10 cellular contexts compared by ENCODE assay signal in the genomic region with DNA sequence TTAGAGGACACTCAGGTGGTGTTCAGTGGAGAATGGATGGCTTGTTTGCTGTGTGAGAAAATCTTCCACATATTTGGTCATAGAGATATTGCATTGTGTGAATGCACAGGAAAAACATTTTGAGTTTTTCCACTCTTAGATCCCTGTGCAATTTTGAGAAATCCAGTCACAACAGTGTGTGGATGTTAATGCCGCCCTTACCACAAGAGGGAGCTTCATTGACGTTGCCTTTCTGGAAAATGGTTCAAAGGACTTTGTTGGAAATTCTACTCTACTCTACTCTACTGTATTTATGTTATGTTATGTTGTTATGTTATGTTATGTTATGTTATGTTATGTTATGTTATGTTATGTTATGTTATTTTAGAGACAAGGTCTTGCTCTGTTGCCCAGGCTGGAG. TPM values are rescaled to one million over a fixed set of nuclear protein-coding genes. Genes with fewer than 3 reads are reported as not detected.
DNase-seq lines count a peak whose midpoint lies in the region; ATAC-seq and TF ChIP-seq lines count a peak whose summit lies in the region.
"Had no signal": no experiment of that assay in that cellular context is flagged by ENCODE, and none has a peak within 500 bp of the region (broad histone marks: within the 10 kb centered on the region; RNA-seq: fewer than 3 reads in every experiment).

No MANE protein-coding gene starts in this region.

- peaks cover 41% of the 10 kb centered on the region for H3K9me3 Mint-ChIP-seq in activated T-helper 1 cell treated with anti-CD3 and anti-CD28 coated beads, Interleukin-12 subunit alpha, Interleukin-12 subunit beta, Interleukin-2, Interleukin-4 antibody, amounts not matched to agents 30 ng/mL and 10 ng/mL and 1 ng/mL, durations not matched to agents 14 hours and 24 hours and 36 hours

- peaks cover 9% of the 10 kb centered on the region for H3K36me3 ChIP-seq in WERI-Rb-1

- no peak overlapping the region for H3K4me3 Mint-ChIP-seq in activated T-helper 1 cell treated with anti-CD3 and anti-CD28 coated beads, Interleukin-12 subunit alpha, Interleukin-12 subunit beta, Interleukin-2, Interleukin-4 antibody, amounts not matched to agents 30 ng/mL and 10 ng/mL and 1 ng/mL, durations not matched to agents 14 hours and 24 hours and 36 hours
- H3K4me3 Mint-ChIP-seq: IgD-negative memory B cell, memory B cell had no signal

- ATAC-seq in GM21360 (IDR thresholded peaks at IDR 0.05; ENCODE audit: unreplicated experiment) (no peak), omental fat pad (ENCODE audit: low FRiP score) (no peak)

- DNase-seq in AG04449 (ENCODE audit: low read depth, low spot score) (no peak), GM12864 (ENCODE audit: low read depth) (no peak), WERI-Rb-1 (peak; percentile 29), inferior parietal cortex (ENCODE audit: extremely low spot score) (peak; percentile 10), DMS153 (lab: John Stamatoyannopoulos, UW) (no peak), omental fat pad (ENCODE audit: low spot score) (no peak)
- no peak for DNase-seq in activated T-helper 1 cell treated with anti-CD3 and anti-CD28 coated beads, Interleukin-12 subunit alpha, Interleukin-12 subunit beta, Interleukin-2, Interleukin-4 antibody, amounts not matched to agents 30 ng/mL and 10 ng/mL and 1 ng/mL, durations not matched to agents 14 hours and 24 hours and 36 hours (ENCODE audit: low spot score)

- intact Hi-C loops in activated T-helper 1 cell treated with anti-CD3 and anti-CD28 coated beads, Interleukin-12 subunit alpha, Interleukin-12 subunit beta, Interleukin-2, Interleukin-4 antibody, amounts not matched to agents 30 ng/mL and 10 ng/mL and 1 ng/mL, durations not matched to agents 14 hours and 24 hours and 36 hours (cut with micrococcal nuclease): no loop called here

- no peaks in the 10 kb centered on the region for H3K4me1 Mint-ChIP-seq in activated T-helper 1 cell treated with anti-CD3 and anti-CD28 coated beads, Interleukin-12 subunit alpha, Interleukin-12 subunit beta, Interleukin-2, Interleukin-4 antibody, amounts not matched to agents 30 ng/mL and 10 ng/mL and 1 ng/mL, durations not matched to agents 14 hours and 24 hours and 36 hours (ENCODE audit: low read depth)
- H3K4me1 Mint-ChIP-seq: IgD-negative memory B cell, memory B cell had no signal

- peak; percentile 15 for TF ChIP-seq CTCF in AG04449 (IDR thresholded peaks at IDR 0.05; ENCODE audit: insufficient read depth, low read length, missing control alignments)
- TF ChIP-seq CTCF in GM12864 (IDR thresholded peaks at IDR 0.05; ENCODE audit: low read depth, low read length, missing control alignments): peak; percentile 42
- TF ChIP-seq CTCF in WERI-Rb-1 (IDR thresholded peaks at IDR 0.05; ENCODE audit: low read depth, low read length): peak; percentile 61
- TF ChIP-seq CTCF in omental fat pad (IDR thresholded peaks at IDR 0.05): no peak

- H3K4me3 ChIP-seq in AG04449 (ENCODE audit: low read depth, low read length) (no peak overlapping the region), GM12864 (ENCODE audit: low read depth, low read length) (no peak overlapping the region), WERI-Rb-1 (ENCODE audit: low read depth, low read length) (no peak overlapping the region)

- H3K36me3 Mint-ChIP-seq in activated T-helper 1 cell treated with anti-CD3 and anti-CD28 coated beads, Interleukin-12 subunit alpha, Interleukin-12 subunit beta, Interleukin-2, Interleukin-4 antibody, amounts not matched to agents 30 ng/mL and 10 ng/mL and 1 ng/mL, durations not matched to agents 14 hours and 24 hours and 36 hours (ENCODE audit: low read depth): peaks cover 6% of the 10 kb centered on the region

- H3K27me3 ChIP-seq in WERI-Rb-1 (ENCODE audit: insufficient read depth, low read depth, severe bottlenecking): no peaks in the 10 kb centered on the region

- H3K27ac ChIP-seq in WERI-Rb-1: no peak overlapping the region

- H3K27ac Mint-ChIP-seq in activated T-helper 1 cell treated with anti-CD3 and anti-CD28 coated beads, Interleukin-12 subunit alpha, Interleukin-12 subunit beta, Interleukin-2, Interleukin-4 antibody, amounts not matched to agents 30 ng/mL and 10 ng/mL and 1 ng/mL, durations not matched to agents 14 hours and 24 hours and 36 hours: no peak overlapping the region
- H3K27ac Mint-ChIP-seq: IgD-negative memory B cell, memory B cell had no signal

- H3K9me3 ChIP-seq in WERI-Rb-1 (ENCODE audit: severe bottlenecking): peaks cover 4% of the 10 kb centered on the region

- POLR2A ChIA-PET in AG04449 (lab: Yijun Ruan, JAX): no interaction called here

- CTCF ChIA-PET in AG04449 (lab: Yijun Ruan, JAX): interaction anchor here (1.0 to 1.8 kb wide), 3 partner anchors 9 to 16 kb away, joined by 3 to 6 read pairs (median 4); partner anchors contain the start of gene ZNF20

- peaks cover 1% of the 10 kb centered on the region for H3K27me3 Mint-ChIP-seq in activated T-helper 1 cell treated with anti-CD3 and anti-CD28 coated beads, Interleukin-12 subunit alpha, Interleukin-12 subunit beta, Interleukin-2, Interleukin-4 antibody, amounts not matched to agents 30 ng/mL and 10 ng/mL and 1 ng/mL, durations not matched to agents 14 hours and 24 hours and 36 hours (ENCODE audit: insufficient read depth)
- H3K27me3 Mint-ChIP-seq: IgD-negative memory B cell, memory B cell had no signal

RNA-seq across cellular contexts. Expression of gene ZNF20, which starts 13.4 kb away (rescaled TPM):
- 2.8 and 3.5 TPM in 2 replicates for total RNA-seq in activated T-helper 1 cell treated with anti-CD3 and anti-CD28 coated beads, Interleukin-12 subunit alpha, Interleukin-12 subunit beta, Interleukin-2, Interleukin-4 antibody, amounts not matched to agents 30 ng/mL and 10 ng/mL and 1 ng/mL, durations not matched to agents 14 hours and 24 hours and 36 hours
- total RNA-seq in omental fat pad: 1 to 10 TPM; 1.7 to 4.5 (median 2.4) TPM

RNA-seq across cellular contexts. Expression of gene ZNF625, which starts 29.8 kb away (rescaled TPM):
- 2.5 and 2.9 TPM in 2 replicates for total RNA-seq in activated T-helper 1 cell treated with anti-CD3 and anti-CD28 coated beads, Interleukin-12 subunit alpha, Interleukin-12 subunit beta, Interleukin-2, Interleukin-4 antibody, amounts not matched to agents 30 ng/mL and 10 ng/mL and 1 ng/mL, durations not matched to agents 14 hours and 24 hours and 36 hours
- total RNA-seq in omental fat pad: 1 to 10 TPM; 2.2 to 6.6 (median 3.7) TPM

RNA-seq across cellular contexts. Expression of gene ZNF136, which starts 36.2 kb away (rescaled TPM):
- 10.1 and 10.8 TPM in 2 replicates for total RNA-seq in activated T-helper 1 cell treated with anti-CD3 and anti-CD28 coated beads, Interleukin-12 subunit alpha, Interleukin-12 subunit beta, Interleukin-2, Interleukin-4 antibody, amounts not matched to agents 30 ng/mL and 10 ng/mL and 1 ng/mL, durations not matched to agents 14 hours and 24 hours and 36 hours
- total RNA-seq in omental fat pad: 10 to 100 TPM in 1 of 4 donors, 1 to 10 TPM in 3; 4.8 to 10.4 (median 9.1) TPM

Comparison
In these comparisons a context has a peak if more than half of its experiments do, and no peak if none do; other contexts are left out.
1. DNase-seq: peak in WERI-Rb-1 (single experiment) and inferior parietal cortex (single experiment); none in AG04449 (single experiment), GM12864 (single experiment), DMS153 (single experiment), activated T-helper 1 cell treated with anti-CD3 and anti-CD28 coated beads, Interleukin-12 subunit alpha, Interleukin-12 subunit beta, Interleukin-2, Interleukin-4 antibody, amounts not matched to agents 30 ng/mL and 10 ng/mL and 1 ng/mL, durations not matched to agents 14 hours and 24 hours and 36 hours (single experiment) and omental fat pad (single experiment).
2. CTCF ChIP-seq: peak in AG04449 (single experiment), GM12864 (single experiment) and WERI-Rb-1 (single experiment); none in omental fat pad (0 of 3).